Comparison of ENCODE assay signal across 1 cellular context in the genomic region with DNA sequence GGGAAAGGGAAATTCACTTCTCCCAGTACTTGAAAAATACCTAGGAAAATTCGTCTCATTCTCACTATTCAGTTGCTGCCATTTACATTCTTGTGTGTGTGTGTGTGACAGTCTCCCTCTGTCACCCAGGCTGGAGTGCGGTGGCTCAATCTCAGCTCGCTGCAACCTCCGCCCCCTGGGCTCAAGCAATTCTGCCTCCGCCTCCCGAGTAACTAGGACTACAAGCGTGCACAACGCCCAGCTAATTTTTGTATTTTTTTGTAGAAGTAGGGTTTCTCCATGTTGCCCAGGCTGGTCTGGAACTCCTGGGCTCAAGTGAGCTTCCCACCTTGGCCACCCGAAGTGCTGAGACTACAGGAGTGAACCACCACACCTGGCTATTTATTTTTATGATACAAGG.
TF ChIP-seq lines count a peak whose summit lies in the region.

No MANE protein-coding gene starts in this region.

TF ChIP-seq in IMR-90, 13 proteins besides CTCF, POLR2A, EP300 and RAD21:
- TF ChIP-seq NFE2L2 (IDR thresholded peaks at IDR 0.05; ENCODE audit: low read depth, low read length) (no peak), ELK1 (IDR thresholded peaks at IDR 0.05; ENCODE audit: borderline replicate concordance, low read depth, low read length) (no peak), SMC3 (IDR thresholded peaks at IDR 0.05; ENCODE audit: low read depth, low read length) (no peak), RFX5 (IDR thresholded peaks at IDR 0.05; ENCODE audit: low read depth, low read length) (no peak), MAFK (IDR thresholded peaks at IDR 0.05; ENCODE audit: low read depth, low read length) (no peak), CEBPB (IDR thresholded peaks at IDR 0.05; ENCODE audit: low read depth, low read length) (no peak)
TF ChIP-seq in IMR-90: peak in this region for 0.
